ENCODE assay signal across 8 cellular contexts in genomic region chr21:14120091-14120734, GRCh38.
DNase-seq lines count a peak whose midpoint lies in the region; ATAC-seq and TF ChIP-seq lines count a peak whose summit lies in the region.

No MANE protein-coding gene starts in this region.

- peak; percentile 75 for TF ChIP-seq CTCF in PC-3 (conservative IDR thresholded peaks at IDR 0.05; ENCODE audit: low read depth, low read length)

- no peaks in the 10 kb centered on the region for H3K27me3 Mint-ChIP-seq in central memory CD8-positive, alpha-beta T cell
- no peaks in the 10 kb centered on the region for H3K27me3 Mint-ChIP-seq in naive thymus-derived CD8-positive, alpha-beta T cell

- BruUV-seq in PC-3 (replicated peaks; lab: Mats Ljungman, UMichigan), result no TSS peak

- no peaks in the 10 kb centered on the region for H4K20me1 ChIP-seq in PC-3 (ENCODE audit: low read length)

- no peaks in the 10 kb centered on the region for H3K9me3 ChIP-seq in PC-3 (ENCODE audit: low read length)

- no peaks in the 10 kb centered on the region for H3K4me1 ChIP-seq in PC-3 (ENCODE audit: insufficient read depth, low read length)

- H3K4me3 ChIP-seq in PC-3 (ENCODE audit: low read length), result no peak overlapping the region

- no peak overlapping the region for H3K9ac ChIP-seq in PC-3 (ENCODE audit: low read length)

- H3K9me2 ChIP-seq in PC-3 (replicated peaks; ENCODE audit: low read length), result no peaks in the 10 kb centered on the region

- intact Hi-C loops in PC-3 (cut with micrococcal nuclease), result no loop called here

- no peak overlapping the region for H3K4me3 Mint-ChIP-seq in central memory CD8-positive, alpha-beta T cell
- peak overlapping the region in 7 of 10 donors; percentile 1 to 57 (median 25) for H3K4me3 Mint-ChIP-seq in naive thymus-derived CD8-positive, alpha-beta T cell

- no peaks in the 10 kb centered on the region for H3K27me3 ChIP-seq in PC-3 (ENCODE audit: low read length)

- H3K36me3 Mint-ChIP-seq in central memory CD8-positive, alpha-beta T cell (ENCODE audit: insufficient read depth), result peaks cover 3% of the 10 kb centered on the region
- H3K36me3 Mint-ChIP-seq in naive thymus-derived CD8-positive, alpha-beta T cell, result peaks cover 0 to 18% (median 0%) of the 10 kb centered on the region in 3 donors

- no peaks in the 10 kb centered on the region for H3K9me3 Mint-ChIP-seq in central memory CD8-positive, alpha-beta T cell
- H3K9me3 Mint-ChIP-seq in naive thymus-derived CD8-positive, alpha-beta T cell, result peaks cover 0 to 20% (median 6%) of the 10 kb centered on the region in 9 donors

- H3K4me2 ChIP-seq in PC-3 (ENCODE audit: low read length), result no peak overlapping the region

- no peak overlapping the region for H3K27ac Mint-ChIP-seq in central memory CD8-positive, alpha-beta T cell (ENCODE audit: low read depth)
- peak overlapping the region; percentile 20 to 92 (median 58) for H3K27ac Mint-ChIP-seq in naive thymus-derived CD8-positive, alpha-beta T cell

- no peaks in the 10 kb centered on the region for H3F3A ChIP-seq in PC-3 (ENCODE audit: low read length, unreplicated experiment)

- peaks cover 7% of the 10 kb centered on the region for H3K4me1 Mint-ChIP-seq in central memory CD8-positive, alpha-beta T cell
- H3K4me1 Mint-ChIP-seq in naive thymus-derived CD8-positive, alpha-beta T cell, result peaks cover 10 to 30% (median 18%) of the 10 kb centered on the region in 4 donors

- no peak overlapping the region for H3K27ac ChIP-seq in PC-3 (ENCODE audit: low read length)

- H2AFZ ChIP-seq in PC-3 (ENCODE audit: low read length), result no peak overlapping the region

- POLR2A ChIA-PET in PC-3 (lab: Charles Lee; ENCODE audit: unreplicated experiment), result no interaction called here
- POLR2A ChIA-PET in naive thymus-derived CD8-positive, alpha-beta T cell (lab: Charles Lee), result no interaction called here

- no peaks in the 10 kb centered on the region for H3K79me2 ChIP-seq in PC-3 (ENCODE audit: low read length)

- ATAC-seq in GM18870 (IDR thresholded peaks at IDR 0.05; ENCODE audit: unreplicated experiment) (peak; percentile 54), HG03196 (IDR thresholded peaks at IDR 0.05; ENCODE audit: unreplicated experiment) (peak; percentile 54), PC-3 (no peak), GM21825 (IDR thresholded peaks at IDR 0.05; ENCODE audit: unreplicated experiment) (no peak)
- peak; percentile 47 for ATAC-seq in central memory CD8-positive, alpha-beta T cell (replicated peaks; ENCODE audit: extremely low read depth, poor library complexity, severe bottlenecking)
- peak in 1 of 2 donors; percentile 67 for ATAC-seq in naive thymus-derived CD8-positive, alpha-beta T cell

- peak; percentile 17 for DNase-seq in COLO829 (ENCODE audit: low spot score)
- DNase-seq in PC-3, result peak; percentile 33
- no peak for DNase-seq in central memory CD8-positive, alpha-beta T cell (ENCODE audit: low spot score in 2 of 2)
- peak in 1 of 10 donors; percentile 18 for DNase-seq in naive thymus-derived CD8-positive, alpha-beta T cell
- DNase-seq in occipital lobe (lab: John Stamatoyannopoulos, UW), result no peak

- no peaks in the 10 kb centered on the region for H3K36me3 ChIP-seq in PC-3 (ENCODE audit: low read depth, low read length)

- CTCF ChIA-PET in PC-3 (lab: Charles Lee), result no interaction called here

Comparison
In these comparisons a context has a peak if more than half of its experiments do, and no peak if none do; other contexts are left out.
1. DNase-seq: peak in COLO829 (single experiment) and PC-3 (single experiment); none in central memory CD8-positive, alpha-beta T cell (0 of 2) and occipital lobe (single experiment).
2. ATAC-seq: peak in GM18870 (single experiment), HG03196 (single experiment) and central memory CD8-positive, alpha-beta T cell (single experiment); none in PC-3 (single experiment) and GM21825 (single experiment).